In the genomic region with DNA sequence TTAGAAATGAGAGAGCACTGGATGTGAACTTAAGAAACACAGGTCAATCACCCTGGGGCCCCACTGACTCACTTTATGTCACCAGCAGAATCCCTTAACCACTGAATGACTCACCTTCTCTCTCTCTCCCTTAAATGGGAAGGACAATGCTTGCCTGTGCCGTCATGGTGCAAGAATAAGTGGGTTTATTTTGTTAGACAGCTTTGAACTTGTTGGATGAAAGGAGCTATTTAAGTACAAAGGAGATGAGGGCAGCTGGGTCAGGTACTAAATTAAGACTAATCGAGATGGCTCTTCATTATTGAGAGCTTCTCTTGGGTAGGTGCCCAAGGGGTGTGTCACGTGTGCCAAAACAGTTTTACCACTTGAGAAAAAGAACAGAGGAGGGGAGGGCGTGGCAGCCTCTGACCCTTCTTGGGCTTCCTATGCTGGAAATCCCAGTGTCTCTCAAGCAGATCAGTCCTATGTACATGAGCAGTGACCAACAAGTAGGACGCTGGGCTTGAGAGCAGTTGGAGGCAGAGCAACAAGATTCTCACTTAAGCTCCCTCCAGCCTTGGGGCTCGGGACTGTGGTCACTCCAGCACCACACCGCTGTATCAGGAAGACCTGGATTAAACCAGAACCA, we compare ENCODE assay signal across 10 cellular contexts. TPM values are rescaled to one million over a fixed set of nuclear protein-coding genes. Genes with fewer than 3 reads are reported as not detected.
DNase-seq lines count a peak whose midpoint lies in the region; ATAC-seq and TF ChIP-seq lines count a peak whose summit lies in the region.
"Had no signal": no experiment of that assay in that cellular context is flagged by ENCODE, and none has a peak within 500 bp of the region (broad histone marks: within the 10 kb centered on the region; RNA-seq: fewer than 3 reads in every experiment).

No MANE protein-coding gene starts in this region.

- H3K4me3 ChIP-seq in neural progenitor cell = no peak overlapping the region
- no peak overlapping the region for H3K4me3 ChIP-seq in lower leg skin (ENCODE audit: low read depth, poor library complexity, severe bottlenecking)
- H3K4me3 ChIP-seq in BE2C (ENCODE audit: low read depth, low read length) = no peak overlapping the region

- H3K4me3 Mint-ChIP-seq in activated naive CD8-positive, alpha-beta T cell treated with anti-CD3 and anti-CD28 coated beads, Interleukin-2, amount 10 ng/mL, durations not matched to agents 7 days and 5 days = peak overlapping the region; percentile 11
- no peak overlapping the region for H3K4me3 Mint-ChIP-seq in neural progenitor cell
- H3K4me3 Mint-ChIP-seq: IgD-negative memory B cell, memory B cell had no signal

- H3K9me3 ChIP-seq in neural progenitor cell (ENCODE audit: low read depth) (no peaks in the 10 kb centered on the region), BE2C (no peaks in the 10 kb centered on the region)

- no peak overlapping the region for H2AFZ ChIP-seq in neural progenitor cell (replicated peaks)

- DNase-seq in EL = peak; percentile 99
- peak; percentile 98 for DNase-seq in NOMO-1 treated with DMSO at 0.1 percent for 48 hours (lab: John Stamatoyannopoulos, UW; ENCODE audit: unreplicated experiment)
- no peak for DNase-seq in activated naive CD8-positive, alpha-beta T cell treated with anti-CD3 and anti-CD28 coated beads, Interleukin-2, amount 10 ng/mL, durations not matched to agents 7 days and 5 days
- no peak for DNase-seq in neural progenitor cell (ENCODE audit: low spot score)
- DNase-seq in NCI-H1436 (lab: John Stamatoyannopoulos, UW) = no peak
- DNase-seq in lower leg skin (ENCODE audit: low spot score in 2 of 2) = no peak
- no peak for DNase-seq in BE2C

- intact Hi-C loops in lower leg skin (cut with DNase I; ENCODE audit: low total_unique reads) = no loop called here

- H3K36me3 ChIP-seq in neural progenitor cell (no peaks in the 10 kb centered on the region), BE2C (no peaks in the 10 kb centered on the region)

- no peak for TF ChIP-seq CTCF in neural progenitor cell (IDR thresholded peaks at IDR 0.05)
- no peak for TF ChIP-seq CTCF in lower leg skin (IDR thresholded peaks at IDR 0.05)
- no peak for TF ChIP-seq CTCF in BE2C (IDR thresholded peaks at IDR 0.05; ENCODE audit: low read depth, low read length)

- H3K9ac ChIP-seq in neural progenitor cell = no peak overlapping the region

- ATAC-seq in activated naive CD8-positive, alpha-beta T cell treated with anti-CD3 and anti-CD28 coated beads, Interleukin-2, amount 10 ng/mL, durations not matched to agents 7 days and 5 days (ENCODE audit: low read depth) = peak; percentile 50
- ATAC-seq in GM19397 (IDR thresholded peaks at IDR 0.05; ENCODE audit: unreplicated experiment) = no peak

- 43 to 44% methylated on average over 7 of the region's 7 CpGs for WGBS in lower leg skin, 2 donors

- no peaks in the 10 kb centered on the region for H3F3A ChIP-seq in neural progenitor cell (ENCODE audit: low read depth)

- no peaks in the 10 kb centered on the region for H3K36me3 Mint-ChIP-seq in activated naive CD8-positive, alpha-beta T cell treated with anti-CD3 and anti-CD28 coated beads, Interleukin-2, amount 10 ng/mL, durations not matched to agents 7 days and 5 days
- H3K36me3 Mint-ChIP-seq in neural progenitor cell = no peaks in the 10 kb centered on the region
- H3K36me3 Mint-ChIP-seq: memory B cell had no signal

- no peak overlapping the region for H3K27ac ChIP-seq in neural progenitor cell

- H3K4me1 ChIP-seq in neural progenitor cell = no peaks in the 10 kb centered on the region
- no peaks in the 10 kb centered on the region for H3K4me1 ChIP-seq in BE2C

- no peaks in the 10 kb centered on the region for H4K20me1 ChIP-seq in neural progenitor cell (ENCODE audit: low read depth)

- POLR2A ChIA-PET in activated naive CD8-positive, alpha-beta T cell treated with anti-CD3 and anti-CD28 coated beads, Interleukin-2, amount 10 ng/mL, durations not matched to agents 7 days and 5 days (lab: Charles Lee) = no interaction called here

- no peaks in the 10 kb centered on the region for H3K79me2 ChIP-seq in neural progenitor cell (ENCODE audit: low read depth)

- H3K9me3 Mint-ChIP-seq in activated naive CD8-positive, alpha-beta T cell treated with anti-CD3 and anti-CD28 coated beads, Interleukin-2, amount 10 ng/mL, durations not matched to agents 7 days and 5 days = no peaks in the 10 kb centered on the region
- no peaks in the 10 kb centered on the region for H3K9me3 Mint-ChIP-seq in neural progenitor cell
- H3K9me3 Mint-ChIP-seq: IgD-negative memory B cell, memory B cell had no signal

- TF ChIP-seq POLR2A in lower leg skin (IDR thresholded peaks at IDR 0.05) = no peak

- no peak overlapping the region for H3K4me2 ChIP-seq in neural progenitor cell

- no peak overlapping the region for H3K27ac Mint-ChIP-seq in activated naive CD8-positive, alpha-beta T cell treated with anti-CD3 and anti-CD28 coated beads, Interleukin-2, amount 10 ng/mL, durations not matched to agents 7 days and 5 days
- H3K27ac Mint-ChIP-seq in neural progenitor cell = peak overlapping the region; percentile 22
- H3K27ac Mint-ChIP-seq: IgD-negative memory B cell, memory B cell had no signal

- peaks cover 21% of the 10 kb centered on the region for H3K4me1 Mint-ChIP-seq in activated naive CD8-positive, alpha-beta T cell treated with anti-CD3 and anti-CD28 coated beads, Interleukin-2, amount 10 ng/mL, durations not matched to agents 7 days and 5 days
- peaks cover 8% of the 10 kb centered on the region for H3K4me1 Mint-ChIP-seq in neural progenitor cell
- H3K4me1 Mint-ChIP-seq: IgD-negative memory B cell, memory B cell had no signal

- no peaks in the 10 kb centered on the region for H3K27me3 Mint-ChIP-seq in activated naive CD8-positive, alpha-beta T cell treated with anti-CD3 and anti-CD28 coated beads, Interleukin-2, amount 10 ng/mL, durations not matched to agents 7 days and 5 days
- H3K27me3 Mint-ChIP-seq in neural progenitor cell (ENCODE audit: insufficient read depth, low read depth) = peaks cover 7% of the 10 kb centered on the region

- no peaks in the 10 kb centered on the region for H3K27me3 ChIP-seq in neural progenitor cell
- no peaks in the 10 kb centered on the region for H3K27me3 ChIP-seq in BE2C

RNA-seq across cellular contexts. Expression of gene KRT31, which starts 6.7 kb away (rescaled TPM):
- not detected for total RNA-seq in activated naive CD8-positive, alpha-beta T cell treated with anti-CD3 and anti-CD28 coated beads, Interleukin-2, amount 10 ng/mL, durations not matched to agents 7 days and 5 days
- not detected in 2 replicates for total RNA-seq in neural progenitor cell (ENCODE audit: low replicate concordance)
- total RNA-seq in lower leg skin = 100 to 1,000 TPM in 1 of 4 donors, 10 to 100 TPM in 3; 15.9 to 197 (median 24.1) TPM
- not detected for polyA plus RNA-seq in BE2C (2012; ENCODE audit: insufficient read depth, insufficient read length, low read depth)
- polyA plus RNA-seq: IgD-negative memory B cell had no signal

RNA-seq across cellular contexts. Expression of gene KRT37, which starts 20.2 kb away (rescaled TPM):
- not detected for total RNA-seq in activated naive CD8-positive, alpha-beta T cell treated with anti-CD3 and anti-CD28 coated beads, Interleukin-2, amount 10 ng/mL, durations not matched to agents 7 days and 5 days
- total RNA-seq in neural progenitor cell (ENCODE audit: low replicate concordance) (not detected in 2 replicates), lower leg skin (not detected)
- not detected for polyA plus RNA-seq in BE2C (2012; ENCODE audit: insufficient read depth, insufficient read length, low read depth)
- polyA plus RNA-seq: IgD-negative memory B cell had no signal

RNA-seq across cellular contexts. Expression of gene KRT34, which starts 22.0 kb away (rescaled TPM):
- not detected for total RNA-seq in activated naive CD8-positive, alpha-beta T cell treated with anti-CD3 and anti-CD28 coated beads, Interleukin-2, amount 10 ng/mL, durations not matched to agents 7 days and 5 days
- total RNA-seq in neural progenitor cell (ENCODE audit: low replicate concordance) = not detected in 2 replicates
- 100 to 1,000 TPM in 1 of 4 donors, 10 to 100 TPM in 1, 1 to 10 TPM in 1, under 1 TPM in 1; 0.72 to 143 (median 6.3) TPM for total RNA-seq in lower leg skin
- not detected for polyA plus RNA-seq in BE2C (2012; ENCODE audit: insufficient read depth, insufficient read length, low read depth)
- polyA plus RNA-seq: IgD-negative memory B cell had no signal

RNA-seq across cellular contexts. Expression of gene KRT33B, which starts 34.5 kb away (rescaled TPM):
- total RNA-seq in activated naive CD8-positive, alpha-beta T cell treated with anti-CD3 and anti-CD28 coated beads, Interleukin-2, amount 10 ng/mL, durations not matched to agents 7 days and 5 days = not detected
- total RNA-seq in neural progenitor cell (ENCODE audit: low replicate concordance) (not detected in 2 replicates), lower leg skin (100 to 1,000 TPM in 1 of 4 donors, 1 to 10 TPM in 1, under 1 TPM in 1, not detected in 1; 0.25 to 117 (median 4.4) TPM)
- polyA plus RNA-seq in BE2C (2012; ENCODE audit: insufficient read depth, insufficient read length, low read depth) = not detected
- polyA plus RNA-seq: IgD-negative memory B cell had no signal

RNA-seq across cellular contexts. Expression of gene KRT38, which starts 36.6 kb away (rescaled TPM):
- total RNA-seq in activated naive CD8-positive, alpha-beta T cell treated with anti-CD3 and anti-CD28 coated beads, Interleukin-2, amount 10 ng/mL, durations not matched to agents 7 days and 5 days = not detected
- not detected in 2 replicates for total RNA-seq in neural progenitor cell (ENCODE audit: low replicate concordance)
- total RNA-seq in lower leg skin = 1 to 10 TPM in 2 of 4 donors, not detected in 2; 1.3 to 1.8 TPM
- polyA plus RNA-seq in BE2C (2012; ENCODE audit: insufficient read depth, insufficient read length, low read depth) = 1.1 TPM
- polyA plus RNA-seq: IgD-negative memory B cell had no signal

Comparison
In these comparisons a context has a peak if more than half of its experiments do, and no peak if none do; other contexts are left out.
1. DNase-seq: peak in EL (single experiment) and NOMO-1 treated with DMSO at 0.1 percent for 48 hours (single experiment); none in activated naive CD8-positive, alpha-beta T cell treated with anti-CD3 and anti-CD28 coated beads, Interleukin-2, amount 10 ng/mL, durations not matched to agents 7 days and 5 days (single experiment), neural progenitor cell (single experiment), NCI-H1436 (single experiment), lower leg skin (0 of 2) and BE2C (single experiment).
2. RNA of gene KRT31, which starts 6.7 kb away (total RNA-seq): 15.9 to 197 TPM in lower leg skin; not detected in activated naive CD8-positive, alpha-beta T cell treated with anti-CD3 and anti-CD28 coated beads, Interleukin-2, amount 10 ng/mL, durations not matched to agents 7 days and 5 days and not detected in neural progenitor cell; every median in the first group is over 10 times any median in the second.